ENCODE assay signal across 17 cellular contexts in genomic region chr2:156457523-156458228, GRCh38. TPM values are rescaled to one million over a fixed set of nuclear protein-coding genes. Genes with fewer than 3 reads are reported as not detected.
DNase-seq lines count a peak whose midpoint lies in the region; ATAC-seq and TF ChIP-seq lines count a peak whose summit lies in the region.
"Had no signal": no experiment of that assay in that cellular context is flagged by ENCODE, and none has a peak within 500 bp of the region (broad histone marks: within the 10 kb centered on the region; RNA-seq: fewer than 3 reads in every experiment).

No MANE protein-coding gene starts in this region.

- H3K9me3 ChIP-seq in SK-N-MC (ENCODE audit: low read depth, low read length): no peaks in the 10 kb centered on the region
- no peaks in the 10 kb centered on the region for H3K9me3 ChIP-seq in heart right ventricle
- H3K9me3 ChIP-seq: BE2C, gastroesophageal sphincter, mucosa of descending colon, spleen, vagina had no signal

- peak; percentile 15 for DNase-seq in EH (ENCODE audit: low read depth)
- DNase-seq in SK-N-MC (ENCODE audit: low read depth, low spot score): no peak
- DNase-seq in heart right ventricle: no peak
- peak; percentile 64 for DNase-seq in pons (ENCODE audit: low spot score)
- no peak for DNase-seq in germinal center (ENCODE audit: low spot score)
- no peak for DNase-seq in ACHN
- no peak for DNase-seq in stimulated activated CD4-positive, alpha-beta T cell treated with anti-CD3 and anti-CD28 coated beads, Interleukin-2, amount 100 ng/mL, for 48 hours
- DNase-seq: activated CD4-positive, alpha-beta T cell treated with anti-CD3 and anti-CD28 coated beads, Interleukin-2, amount 50 U/mL, for 48 hours; BE2C; DMS 273 treated with DMSO at 0.1 percent for 48 hours; mucosa of descending colon; NCI-H2029 treated with DMSO at 0.1 percent for 48 hours; spleen; stimulated activated naive CD4-positive, alpha-beta T cell treated with Interleukin-2 at 50 U/mL for 16 hours had no signal

- intact Hi-C loops in heart right ventricle (cut with DNase I): loop anchor here in 2 of 10 donors (5.0 kb wide), 1 partner anchor 125 kb away; the partner anchor contains the start of gene NR4A2 (in 2 of the 2)

- no peaks in the 10 kb centered on the region for H3K27me3 ChIP-seq in heart right ventricle
- H3K27me3 ChIP-seq: BE2C, gastroesophageal sphincter, spleen, vagina had no signal

- ATAC-seq in heart right ventricle (peak in 7 of 8 donors; percentile 53 to 81 (median 63)), esophagus mucosa (no peak)
- ATAC-seq: gastroesophageal sphincter had no signal

- H3K9ac ChIP-seq in SK-N-MC (ENCODE audit: insufficient read length): no peak overlapping the region

- TF ChIP-seq CTCF in heart right ventricle (IDR thresholded peaks at IDR 0.05): peak in 4 of 9 donors; percentile 9 to 29 (median 23)

- 70 to 72% methylated on average over 6 of the region's 6 CpGs for WGBS in heart right ventricle, 2 donors

- H3K36me3 ChIP-seq in SK-N-MC (ENCODE audit: insufficient read depth, low read length) (no peaks in the 10 kb centered on the region), heart right ventricle (no peaks in the 10 kb centered on the region)
- H3K36me3 ChIP-seq: BE2C, gastroesophageal sphincter, vagina had no signal

- in situ Hi-C loops in ACHN (cut with HindIII; ENCODE audit: low pct_ligation_motif_present, low pct_unique_long_range_greater_than_20kb, low sequenced_read_pairs): no loop called here

- H3K4me1 ChIP-seq in heart right ventricle: peaks cover 0 to 37% (median 23%) of the 10 kb centered on the region in 9 donors
- H3K4me1 ChIP-seq: BE2C had no signal

- H3K27ac ChIP-seq in SK-N-MC: peak overlapping the region; percentile 26; the same call in 1 of the 2 replicates
- H3K27ac ChIP-seq in heart right ventricle: peak overlapping the region in 4 of 10 donors; percentile 11 to 37 (median 24)
- H3K27ac ChIP-seq: gastroesophageal sphincter, spleen, vagina had no signal

- peak overlapping the region; percentile 24; the same call in 1 of the 2 replicates for H3K4me3 ChIP-seq in SK-N-MC
- no peak overlapping the region for H3K4me3 ChIP-seq in heart right ventricle
- H3K4me3 ChIP-seq: gastroesophageal sphincter, mucosa of descending colon, spleen, vagina had no signal

RNA-seq across cellular contexts. Expression of gene GPD2, which starts 21.5 kb away (rescaled TPM):
- total RNA-seq in heart right ventricle (10 to 100 TPM; 10.7 to 20.9 (median 15.5) TPM), esophagus mucosa (56.1 TPM)
- polyA plus RNA-seq in heart right ventricle: 1 to 10 TPM; 3.7 to 4.5 TPM

Comparison
In these comparisons a context has a peak if more than half of its experiments do, and no peak if none do; other contexts are left out.
1. DNase-seq: peak in EH (single experiment) and pons (single experiment); none in SK-N-MC (single experiment), heart right ventricle (0 of 2), germinal center (single experiment), ACHN (single experiment) and stimulated activated CD4-positive, alpha-beta T cell treated with anti-CD3 and anti-CD28 coated beads, Interleukin-2, amount 100 ng/mL, for 48 hours (0 of 2).